In genomic region chr6:128704601-128705000, GRCh38 we compare ENCODE assay signal across 9 cellular contexts.
"Had no signal": no experiment of that assay in that cellular context is flagged by ENCODE, and none has a peak within 500 bp of the region (broad histone marks: within the 10 kb centered on the region; RNA-seq: fewer than 3 reads in every experiment).

No MANE protein-coding gene starts in this region.

- H3K4me2 ChIP-seq: GM23338, KMS-11 had no signal

- H2AFZ ChIP-seq: GM23338 had no signal

- H3K4me3 ChIP-seq: GM23338, HAP-1 had no signal

- H3K4me1 Mint-ChIP-seq: GM23338, IgD-negative memory B cell had no signal

- DNase-seq: H7, HFFc6, KBM-7 had no signal

- H3K27ac ChIP-seq: HL-60, KMS-11 had no signal

- H3K9me3 Mint-ChIP-seq: GM23338, IgD-negative memory B cell had no signal

- H3K9ac ChIP-seq: KMS-11 had no signal

- H3K36me3 Mint-ChIP-seq: IgD-negative memory B cell had no signal

- H3K27me3 Mint-ChIP-seq: IgD-negative memory B cell had no signal

- H3K9me3 ChIP-seq: HAP-1 had no signal

- H3K4me1 ChIP-seq: HAP-1 had no signal

- H3K4me3 Mint-ChIP-seq: GM23338, HFFc6, IgD-negative memory B cell had no signal

- ATAC-seq: GM23338, HCT116 had no signal

- H3K36me3 ChIP-seq: HAP-1 had no signal

- H3K27ac Mint-ChIP-seq: GM23338, HFFc6, IgD-negative memory B cell had no signal
